36 cellular contexts compared by ENCODE assay signal in genomic region chr6:84788689-84789088, GRCh38. TPM values are rescaled to one million over a fixed set of nuclear protein-coding genes. Genes with fewer than 3 reads are reported as not detected.
"Had no signal": no experiment of that assay in that cellular context is flagged by ENCODE, and none has a peak within 500 bp of the region (broad histone marks: within the 10 kb centered on the region; RNA-seq: fewer than 3 reads in every experiment).

No MANE protein-coding gene starts in this region.

- H2AFZ ChIP-seq: PC-9 had no signal

- H3K27me3 Mint-ChIP-seq: activated CD4-positive, alpha-beta memory T cell treated with anti-CD3 and anti-CD28 coated beads for 36 hours; activated CD4-positive, alpha-beta T cell treated with anti-CD3 and anti-CD28 coated beads, Interleukin-2, amount 10 ng/mL, durations not matched to agents 7 days and 5 days; activated naive CD8-positive, alpha-beta T cell treated with anti-CD3 and anti-CD28 coated beads, Interleukin-2, amount 50 U/mL, for 24 hours had no signal

- H3K27ac Mint-ChIP-seq: activated CD4-positive, alpha-beta memory T cell treated with anti-CD3 and anti-CD28 coated beads for 36 hours; activated CD4-positive, alpha-beta T cell treated with anti-CD3 and anti-CD28 coated beads for 36 hours; activated CD4-positive, alpha-beta T cell treated with anti-CD3 and anti-CD28 coated beads, Interleukin-2, amount 10 ng/mL, durations not matched to agents 7 days and 5 days; activated naive CD4-positive, alpha-beta T cell treated with anti-CD3 and anti-CD28 coated beads for 36 hours; activated naive CD4-positive, alpha-beta T cell treated with anti-CD3 and anti-CD28 coated beads, Interleukin-2, amount 50 U/mL, for 72 hours; activated naive CD8-positive, alpha-beta T cell treated with anti-CD3 and anti-CD28 coated beads, Interleukin-2, amount 50 U/mL, for 24 hours; activated T-helper 1 cell treated with anti-CD3 and anti-CD28 coated beads, Interleukin-12 subunit alpha, Interleukin-12 subunit beta, Interleukin-2, Interleukin-4 antibody, amounts not matched to agents 30 ng/mL and 10 ng/mL and 1 ng/mL, durations not matched to agents 14 hours and 24 hours and 36 hours; brain; WTC11 had no signal

- DNase-seq: activated CD4-positive, alpha-beta memory T cell treated with anti-CD3 and anti-CD28 coated beads for 36 hours; activated CD4-positive, alpha-beta T cell treated with anti-CD3 and anti-CD28 coated beads for 36 hours; activated CD4-positive, alpha-beta T cell treated with anti-CD3 and anti-CD28 coated beads, Interleukin-2, amount 10 ng/mL, durations not matched to agents 7 days and 5 days; activated CD8-positive, alpha-beta memory T cell treated with anti-CD3 and anti-CD28 coated beads, Interleukin-2, amount 50 U/mL, for 4 hours; activated gamma-delta T cell treated with Interleukin-2 at 50 U/mL for 16 hours; activated naive CD4-positive, alpha-beta T cell treated with anti-CD3 and anti-CD28 coated beads for 36 hours; activated naive CD8-positive, alpha-beta T cell treated with anti-CD3 and anti-CD28 coated beads, Interleukin-2, amount 50 U/mL, for 24 hours; activated T-cell treated with anti-CD3 and anti-CD28 coated beads for 4 hours; activated T-cell treated with anti-CD3 and anti-CD28 coated beads, Interleukin-2, amount 50 U/mL, for 4 hours; anterior cingulate cortex; caudate nucleus; cerebellar nuclear complex; Karpas-422; KBM-7; NCI-H1048; NCI-H1105 treated with DMSO at 0.1 percent for 48 hours; NCI-H1436; NCI-H1694 treated with DMSO at 0.1 percent for 48 hours; NCI-H2029; NCI-H345; NCI-H524 treated with DMSO at 0.1 percent for 48 hours; NK-92 treated with Interleukin-12 subunit alpha and Interleukin-12 subunit beta, amount 100 ng/mL, for 24 hours; PC-9; SIG-M5 had no signal

- H3K4me3 Mint-ChIP-seq: activated CD4-positive, alpha-beta memory T cell treated with anti-CD3 and anti-CD28 coated beads for 36 hours; activated CD4-positive, alpha-beta T cell treated with anti-CD3 and anti-CD28 coated beads for 36 hours; activated CD4-positive, alpha-beta T cell treated with anti-CD3 and anti-CD28 coated beads, Interleukin-2, amount 10 ng/mL, durations not matched to agents 7 days and 5 days; activated naive CD4-positive, alpha-beta T cell treated with anti-CD3 and anti-CD28 coated beads for 36 hours; activated naive CD8-positive, alpha-beta T cell treated with anti-CD3 and anti-CD28 coated beads, Interleukin-2, amount 50 U/mL, for 24 hours; activated T-cell treated with anti-CD3 and anti-CD28 coated beads, Interleukin-2, amount 50 U/mL, for 4 hours; activated T-helper 1 cell treated with anti-CD3 and anti-CD28 coated beads, Interleukin-12 subunit alpha, Interleukin-12 subunit beta, Interleukin-2, Interleukin-4 antibody, amounts not matched to agents 30 ng/mL and 10 ng/mL and 1 ng/mL, durations not matched to agents 14 hours and 24 hours and 36 hours; brain; WTC11 had no signal

- H3K4me1 Mint-ChIP-seq: activated CD4-positive, alpha-beta T cell treated with anti-CD3 and anti-CD28 coated beads for 36 hours; activated CD4-positive, alpha-beta T cell treated with anti-CD3 and anti-CD28 coated beads, Interleukin-2, amount 10 ng/mL, durations not matched to agents 7 days and 5 days; activated naive CD8-positive, alpha-beta T cell treated with anti-CD3 and anti-CD28 coated beads, Interleukin-2, amount 50 U/mL, for 24 hours; brain had no signal

- H3K4me3 ChIP-seq: PC-9 had no signal

- FAIRE-seq: bronchial epithelial cell, colon, RCC 7860 had no signal

- ATAC-seq: activated CD4-positive, alpha-beta T cell treated with anti-CD3 and anti-CD28 coated beads for 36 hours; activated CD4-positive, CD25-positive, alpha-beta regulatory T cell treated with anti-CD3 and anti-CD28 coated beads, Interleukin-2, amount 50 U/mL, for 24 hours; activated naive CD4-positive, alpha-beta T cell treated with anti-CD3 and anti-CD28 coated beads, Interleukin-2, amount 50 U/mL, for 72 hours; activated naive CD8-positive, alpha-beta T cell treated with anti-CD3 and anti-CD28 coated beads, Interleukin-2, amount 50 U/mL, for 24 hours; activated T-cell treated with anti-CD3 and anti-CD28 coated beads, Interleukin-2, amount 50 U/mL, for 4 hours; Right ventricle myocardium inferior; WTC11 had no signal

- H3K9me3 Mint-ChIP-seq: activated CD4-positive, alpha-beta memory T cell treated with anti-CD3 and anti-CD28 coated beads for 36 hours; activated CD4-positive, alpha-beta T cell treated with anti-CD3 and anti-CD28 coated beads, Interleukin-2, amount 10 ng/mL, durations not matched to agents 7 days and 5 days; activated naive CD4-positive, alpha-beta T cell treated with anti-CD3 and anti-CD28 coated beads for 36 hours; activated T-cell treated with anti-CD3 and anti-CD28 coated beads, Interleukin-2, amount 50 U/mL, for 4 hours; activated T-helper 1 cell treated with anti-CD3 and anti-CD28 coated beads, Interleukin-12 subunit alpha, Interleukin-12 subunit beta, Interleukin-2, Interleukin-4 antibody, amounts not matched to agents 30 ng/mL and 10 ng/mL and 1 ng/mL, durations not matched to agents 14 hours and 24 hours and 36 hours; brain had no signal

- H3K4me2 ChIP-seq: PC-9 had no signal

- H3K27ac ChIP-seq: PC-9, RWPE1 had no signal

- H3K36me3 Mint-ChIP-seq: activated CD4-positive, alpha-beta memory T cell treated with anti-CD3 and anti-CD28 coated beads for 36 hours; activated naive CD4-positive, alpha-beta T cell treated with anti-CD3 and anti-CD28 coated beads, Interleukin-2, amount 50 U/mL, for 72 hours; brain; WTC11 had no signal

RNA-seq across cellular contexts. Expression of gene TBX18, which starts 24.3 kb away (rescaled TPM):
- total RNA-seq: activated CD4-positive, alpha-beta memory T cell treated with anti-CD3 and anti-CD28 coated beads for 36 hours; activated CD4-positive, alpha-beta T cell treated with anti-CD3 and anti-CD28 coated beads for 36 hours; activated CD4-positive, alpha-beta T cell treated with anti-CD3 and anti-CD28 coated beads, Interleukin-2, amount 10 ng/mL, durations not matched to agents 7 days and 5 days; activated naive CD4-positive, alpha-beta T cell treated with anti-CD3 and anti-CD28 coated beads for 36 hours; activated naive CD4-positive, alpha-beta T cell treated with anti-CD3 and anti-CD28 coated beads, Interleukin-2, amount 50 U/mL, for 72 hours; activated T-cell treated with anti-CD3 and anti-CD28 coated beads, Interleukin-2, amount 50 U/mL, for 4 hours; activated T-helper 1 cell treated with anti-CD3 and anti-CD28 coated beads, Interleukin-12 subunit alpha, Interleukin-12 subunit beta, Interleukin-2, Interleukin-4 antibody, amounts not matched to agents 30 ng/mL and 10 ng/mL and 1 ng/mL, durations not matched to agents 14 hours and 24 hours and 36 hours; PC-9; T-helper 1 cell treated with Interleukin-12 subunit alpha and Interleukin-12 subunit beta and Interleukin-4 antibody, amounts not matched to agents 30 ng/mL and 1 ng/mL, for 36 hours; T-helper 2 cell treated with Interferon-gamma antibody and Interleukin-4, amounts not matched to agents 100 ng/mL and 5 ng/mL, for 36 hours had no signal
